8 cellular contexts compared by ENCODE assay signal in genomic region chr10:96229568-96230030, GRCh38. TPM values are rescaled to one million over a fixed set of nuclear protein-coding genes. Genes with fewer than 3 reads are reported as not detected.
A peak's percentile ranks its signal among the peaks of the same experiment; 100 is the strongest.
DNase-seq lines count a peak whose midpoint lies in the region; ATAC-seq and TF ChIP-seq lines count a peak whose summit lies in the region.

No MANE protein-coding gene starts in this region.

- TF ChIP-seq CTCF in OCI-LY7 (conservative IDR thresholded peaks at IDR 0.05; ENCODE audit: low read length) = peak; percentile 100
- TF ChIP-seq CTCF in esophagus squamous epithelium (IDR thresholded peaks at IDR 0.05) = peak; percentile 62 to 97 (median 92)
- TF ChIP-seq CTCF in neural cell (IDR thresholded peaks at IDR 0.05; ENCODE audit: poor library complexity, severe bottlenecking) = peak; percentile 48

- H3K27ac ChIP-seq in OCI-LY7 (ENCODE audit: low read depth, low read length, poor library complexity, severe bottlenecking) (peak overlapping the region; percentile 60), esophagus squamous epithelium (no peak overlapping the region), neural cell (ENCODE audit: low read length) (no peak overlapping the region)

- H3K4me2 ChIP-seq in OCI-LY7 (ENCODE audit: low read length) = no peak overlapping the region
- H3K4me2 ChIP-seq in neural cell (ENCODE audit: low read length) = no peak overlapping the region

- H3K9me2 ChIP-seq in OCI-LY7 (ENCODE audit: insufficient read depth, low read length) (no peaks in the 10 kb centered on the region), neural cell (ENCODE audit: insufficient read depth, low read length) (no peaks in the 10 kb centered on the region)

- DNase-seq in DMS 273 (lab: John Stamatoyannopoulos, UW; ENCODE audit: unreplicated experiment) (peak; percentile 87), OCI-LY7 (ENCODE audit: low spot score) (peak; percentile 91), activated T-cell treated with anti-CD3 and anti-CD28 coated beads for 4 hours (peak; percentile 54), esophagus squamous epithelium (lab: John Stamatoyannopoulos, UW) (peak; percentile 10)
- peak; percentile 82 for DNase-seq in stimulated activated naive CD8-positive, alpha-beta T cell treated with anti-CD3 and anti-CD28 coated beads, Interleukin-15, Interleukin-2, amounts not matched to agents 100 U/mL and 50 U/mL, for 24 hours

- intact Hi-C loops in OCI-LY7 (cut with micrococcal nuclease; ENCODE audit: unreplicated experiment) = loop anchor here (1.0 to 5.0 kb wide), 4 partner anchors 42 to 197 kb away; partner anchors contain the start of gene BLNK
- intact Hi-C loops in esophagus squamous epithelium (cut with DNase I) = loop anchor here (5.0 kb wide), 1 partner anchor 63 kb away; no protein-coding TSS in a partner anchor

- H3K9ac ChIP-seq in neural cell (ENCODE audit: low read length) = no peak overlapping the region

- TF ChIP-seq EP300 in neural cell (conservative IDR thresholded peaks at IDR 0.05; ENCODE audit: poor library complexity, severe bottlenecking) = no peak

- H4K20me1 ChIP-seq in OCI-LY7 (ENCODE audit: insufficient read depth, low read length) = no peaks in the 10 kb centered on the region
- H4K20me1 ChIP-seq in neural cell (ENCODE audit: insufficient read depth) = no peaks in the 10 kb centered on the region

- TF ChIP-seq POLR2A in esophagus squamous epithelium (IDR thresholded peaks at IDR 0.05) = no peak

- CTCF ChIA-PET in OCI-LY7 (lab: Charles Lee; ENCODE audit: unreplicated experiment) = interaction anchor here (0.6 to 3.1 kb wide), 26 partner anchors 9 to 1915 kb away, joined by 3 to 104 read pairs (median 4); no protein-coding TSS in a partner anchor

- 0% methylated on average over 2 to 5 of the region's 7 CpGs for WGBS in esophagus squamous epithelium, 2 donors

- H2AFZ ChIP-seq in OCI-LY7 (ENCODE audit: low read length) (no peak overlapping the region), neural cell (ENCODE audit: low read depth, low read length) (no peak overlapping the region)

- peak; percentile 56 for ATAC-seq in HG02610 (IDR thresholded peaks at IDR 0.05; ENCODE audit: unreplicated experiment)
- ATAC-seq in stimulated activated naive CD8-positive, alpha-beta T cell treated with anti-CD3 and anti-CD28 coated beads, Interleukin-15, Interleukin-2, amounts not matched to agents 100 U/mL and 50 U/mL, for 24 hours = peak; percentile 78
- ATAC-seq in GM19463 (IDR thresholded peaks at IDR 0.05; ENCODE audit: unreplicated experiment) = no peak

- H3K4me3 ChIP-seq in OCI-LY7 (ENCODE audit: low read depth, low read length, poor library complexity, severe bottlenecking) (no peak overlapping the region), esophagus squamous epithelium (no peak overlapping the region), neural cell (ENCODE audit: low read length) (no peak overlapping the region)

- POLR2A ChIA-PET in OCI-LY7 (lab: Charles Lee) = interaction anchor here (0.6 to 4.9 kb wide), 12 partner anchors 15 to 473 kb away, joined by 3 to 80 read pairs (median 4); partner anchors contain the start of genes BLNK, DNTT and ENTPD1

- peaks cover 99% of the 10 kb centered on the region for H3K36me3 ChIP-seq in OCI-LY7 (ENCODE audit: insufficient read depth, low read length)
- H3K36me3 ChIP-seq in esophagus squamous epithelium = peaks cover 0 to 75% (median 4%) of the 10 kb centered on the region in 3 donors
- no peaks in the 10 kb centered on the region for H3K36me3 ChIP-seq in neural cell (ENCODE audit: insufficient read depth, low read length)

- BruUV-seq in OCI-LY7 (replicated peaks; lab: Mats Ljungman, UMichigan) = no TSS peak

- H3K79me2 ChIP-seq in OCI-LY7 (ENCODE audit: insufficient read depth, low read depth, low read length) (peaks cover 19% of the 10 kb centered on the region; the same call in 1 of the 2 replicates), neural cell (replicated peaks; ENCODE audit: insufficient read depth, low read length) (no peaks in the 10 kb centered on the region)

- TF ChIP-seq RAD21 in neural cell (conservative IDR thresholded peaks at IDR 0.05) = peak; percentile 12

- H3K4me1 ChIP-seq in OCI-LY7 (ENCODE audit: insufficient read depth, low read length, poor library complexity, severe bottlenecking) (peaks cover 26% of the 10 kb centered on the region), esophagus squamous epithelium (peaks cover 0 to 12% (median 0%) of the 10 kb centered on the region in 3 donors)

- H3K27me3 ChIP-seq in esophagus squamous epithelium = no peaks in the 10 kb centered on the region
- H3K27me3 ChIP-seq in neural cell (ENCODE audit: insufficient read depth, low read depth, low read length) = no peaks in the 10 kb centered on the region

- H3F3A ChIP-seq in neural cell (ENCODE audit: insufficient read depth, low read length, poor library complexity, severe bottlenecking) = no peaks in the 10 kb centered on the region

- no peaks in the 10 kb centered on the region for H3K9me3 ChIP-seq in OCI-LY7 (ENCODE audit: low read length)
- no peaks in the 10 kb centered on the region for H3K9me3 ChIP-seq in esophagus squamous epithelium
- no peaks in the 10 kb centered on the region for H3K9me3 ChIP-seq in neural cell (ENCODE audit: low read length)

TF ChIP-seq in neural cell, 6 proteins besides CTCF, POLR2A, EP300 and RAD21:
- TF ChIP-seq TAF1 (IDR thresholded peaks at IDR 0.05; ENCODE audit: low read depth) (no peak), SMC3 (conservative IDR thresholded peaks at IDR 0.05; ENCODE audit: poor library complexity) (peak; percentile 21), POLR2AphosphoS5 (IDR thresholded peaks at IDR 0.05) (no peak), EZH2 (IDR thresholded peaks at IDR 0.05; ENCODE audit: borderline replicate concordance, insufficient read depth, low read length, poor library complexity, severe bottlenecking) (no peak), REST (IDR thresholded peaks at IDR 0.05; ENCODE audit: borderline replicate concordance) (no peak)

RNA-seq across cellular contexts. Expression of gene BLNK, which starts 41.8 kb away (rescaled TPM):
- total RNA-seq in OCI-LY7 (2014; rRNA removed; shearing (Covaris generic)) = 78.0 and 113 TPM in 2 replicates
- total RNA-seq in OCI-LY7 (2022) = 182 and 201 TPM in 2 replicates
- 10 to 100 TPM; 28.2 to 50.5 (median 35.9) TPM for total RNA-seq in esophagus squamous epithelium
- not detected in 2 replicates for polyA plus RNA-seq in neural cell
- not detected in 2 replicates for polyA minus RNA-seq in neural cell

Comparison
In these comparisons a context has a peak if more than half of its experiments do, and no peak if none do; other contexts are left out.
1. DNase-seq: peak in every context shown above with its lines; median percentile 91 in OCI-LY7; 87 in DMS 273; 82 in stimulated activated naive CD8-positive, alpha-beta T cell treated with anti-CD3 and anti-CD28 coated beads, Interleukin-15, Interleukin-2, amounts not matched to agents 100 U/mL and 50 U/mL, for 24 hours; 54 in activated T-cell treated with anti-CD3 and anti-CD28 coated beads for 4 hours; 10 in esophagus squamous epithelium.
2. CTCF ChIP-seq: peak in every context shown above with its lines; median percentile 100 in OCI-LY7; 92 in esophagus squamous epithelium; 48 in neural cell.